ENCODE assay signal across 8 cellular contexts in genomic region chrX:121308276-121308805, GRCh38.
DNase-seq lines count a peak whose midpoint lies in the region; ATAC-seq and TF ChIP-seq lines count a peak whose summit lies in the region.

No MANE protein-coding gene starts in this region.

- no peak overlapping the region for H3K4me3 ChIP-seq in left ventricle myocardium inferior

- no peaks in the 10 kb centered on the region for H3K27me3 ChIP-seq in left ventricle myocardium inferior (ENCODE audit: low read depth)

- peak; percentile 68 for ATAC-seq in HG02678 (IDR thresholded peaks at IDR 0.05; ENCODE audit: unreplicated experiment)

- peak; percentile 46 for TF ChIP-seq CTCF in GM13976 (IDR thresholded peaks at IDR 0.05; ENCODE audit: borderline replicate concordance, control extremely low read depth, extremely low read depth, insufficient read depth, missing control alignments)
- peak; percentile 51 for TF ChIP-seq CTCF in left ventricle myocardium inferior (IDR thresholded peaks at IDR 0.05; ENCODE audit: borderline replicate concordance)

- no peaks in the 10 kb centered on the region for H3K36me3 ChIP-seq in left ventricle myocardium inferior

- DNase-seq in A172 (ENCODE audit: low spot score) (peak; percentile 30), GM13976 (ENCODE audit: low spot score) (peak; percentile 22), NCI-H1092 (lab: John Stamatoyannopoulos, UW) (peak; percentile 4), left ventricle myocardium inferior (no peak), OCI-M2 (lab: John Stamatoyannopoulos, UW; ENCODE audit: unreplicated experiment) (no peak)
- DNase-seq in activated CD8-positive, alpha-beta memory T cell treated with anti-CD3 and anti-CD28 coated beads, Interleukin-2, amount 50 U/mL, for 48 hours, result peak; percentile 56
- DNase-seq in stimulated activated CD4-positive, alpha-beta T cell treated with anti-CD3 and anti-CD28 coated beads, Interleukin-2, amount 100 ng/mL, for 48 hours, result peak; percentile 36 to 43

- H3K4me1 ChIP-seq in left ventricle myocardium inferior, result no peaks in the 10 kb centered on the region

- no peak overlapping the region for H3K27ac ChIP-seq in left ventricle myocardium inferior (replicated peaks)

- in situ Hi-C loops in GM13976 (cut with MboI; ENCODE audit: low sequenced_read_pairs, unreplicated experiment), result loop anchor here (25.0 kb wide), 1 partner anchor 279 kb away; no protein-coding TSS in a partner anchor

- intact Hi-C loops in left ventricle myocardium inferior (cut with micrococcal nuclease), result no loop called here

- H3K9me3 ChIP-seq in left ventricle myocardium inferior (replicated peaks), result no peaks in the 10 kb centered on the region

Comparison
In these comparisons a context has a peak if more than half of its experiments do, and no peak if none do; other contexts are left out.
1. DNase-seq: peak in A172 (single experiment), GM13976 (single experiment), NCI-H1092 (single experiment), activated CD8-positive, alpha-beta memory T cell treated with anti-CD3 and anti-CD28 coated beads, Interleukin-2, amount 50 U/mL, for 48 hours (single experiment) and stimulated activated CD4-positive, alpha-beta T cell treated with anti-CD3 and anti-CD28 coated beads, Interleukin-2, amount 100 ng/mL, for 48 hours (2 of 2); none in left ventricle myocardium inferior (single experiment) and OCI-M2 (single experiment).